ENCODE assay signal across 1 cellular context in genomic region chr2:68391869-68392268, GRCh38.
TF ChIP-seq lines count a peak whose summit lies in the region.

No MANE protein-coding gene starts in this region.

TF ChIP-seq in K562, 482 proteins besides CTCF, POLR2A, EP300 and RAD21 (continued from another document and continues in another):
- TF ChIP-seq SMARCA4 (IDR thresholded peaks at IDR 0.05), result peak; percentile 76
- TF ChIP-seq SETDB1 (IDR thresholded peaks at IDR 0.05; ENCODE audit: low read length), result no peak
- no peak for TF ChIP-seq ATF6 (CRISPR knock-in tag; IDR thresholded peaks at IDR 0.05)
- TF ChIP-seq EGR1 (conservative IDR thresholded peaks at IDR 0.05), result no peak
- peak; percentile 89 for TF ChIP-seq TCF3 (CRISPR knock-in tag; IDR thresholded peaks at IDR 0.05)
- TF ChIP-seq SMAD4 (CRISPR knock-in tag; conservative IDR thresholded peaks at IDR 0.05), result peak; percentile 98
- no peak for TF ChIP-seq L3MBTL2 (IDR thresholded peaks at IDR 0.05)
- TF ChIP-seq PRDM10 (IDR thresholded peaks at IDR 0.05; ENCODE audit: partially characterized antibody), result peak; percentile 18
- peak; percentile 46; the same call in 1 of the 2 replicates for TF ChIP-seq NKRF (IDR thresholded peaks at IDR 0.05; ENCODE audit: borderline replicate concordance)
- peak; percentile 49 to 76; a peak in 2 of 4 replicates for TF ChIP-seq MLLT1 (IDR thresholded peaks at IDR 0.05)
- TF ChIP-seq MXI1 (IDR thresholded peaks at IDR 0.05; ENCODE audit: low read depth, low read length), result no peak
- TF ChIP-seq BRF1 (IDR thresholded peaks at IDR 0.05; ENCODE audit: borderline replicate concordance, extremely low read depth, insufficient read length), result no peak
- no peak for TF ChIP-seq IRF9 (tag; IDR thresholded peaks at IDR 0.05)
- peak; percentile 34 for TF ChIP-seq NFIC (IDR thresholded peaks at IDR 0.05)
- TF ChIP-seq U2AF1 (optimal IDR thresholded peaks at IDR 0.05; ENCODE audit: low read depth, low read length), result no peak
- TF ChIP-seq ZNF512 (tag; IDR thresholded peaks at IDR 0.05), result peak; percentile 97
- 0 out of 6 replicates have a peak, but pooled peaks of 1 of the 3 experiments have one; percentile 42 for TF ChIP-seq ZBTB11 (CRISPR knock-in tag; IDR thresholded peaks at IDR 0.05)
- no peak for TF ChIP-seq ZNF23 (CRISPR knock-in tag; IDR thresholded peaks at IDR 0.05)
- TF ChIP-seq HDAC2 (IDR thresholded peaks at IDR 0.05), result peak; percentile 71
- TF ChIP-seq ZEB2 (IDR thresholded peaks at IDR 0.05), result peak; percentile 42; the same call in 1 of the 2 replicates
- no peak for TF ChIP-seq HDAC8 (tag; IDR thresholded peaks at IDR 0.05)
- TF ChIP-seq ATF4 (CRISPR knock-in tag; IDR thresholded peaks at IDR 0.05), result no peak
- TF ChIP-seq SMARCE1 (IDR thresholded peaks at IDR 0.05), result 0 out of 2 replicates have a peak, but pooled peaks have one; percentile 55
- TF ChIP-seq ZNF75A (CRISPR knock-in tag; IDR thresholded peaks at IDR 0.05), result no peak
- peak; percentile 51; the same call in 1 of the 2 replicates for TF ChIP-seq ZNF197 (CRISPR knock-in tag; IDR thresholded peaks at IDR 0.05; ENCODE audit: low read depth)
- TF ChIP-seq GATA2 (CRISPR knock-in tag; IDR thresholded peaks at IDR 0.05), result peak; percentile 64; the same call in 1 of the 2 replicates
- no peak for TF ChIP-seq TAF15 (IDR thresholded peaks at IDR 0.05; ENCODE audit: low read depth, low read length)
- peak; percentile 85 for TF ChIP-seq CBFA2T2 (conservative IDR thresholded peaks at IDR 0.05)
- TF ChIP-seq KDM5B (IDR thresholded peaks at IDR 0.05; ENCODE audit: insufficient replicate concordance, low read depth, low read length), result no peak
- no peak for TF ChIP-seq RFX1 (IDR thresholded peaks at IDR 0.05)
- no peak for TF ChIP-seq NCOA4 (IDR thresholded peaks at IDR 0.05; ENCODE audit: partially characterized antibody)
- peak; percentile 28; the same call in 1 of the 2 replicates for TF ChIP-seq ZNF175 (CRISPR knock-in tag; IDR thresholded peaks at IDR 0.05; ENCODE audit: low read depth)
- TF ChIP-seq SAFB2 (IDR thresholded peaks at IDR 0.05; ENCODE audit: borderline replicate concordance, low read depth, low read length, severe bottlenecking), result no peak
- TF ChIP-seq HLTF (IDR thresholded peaks at IDR 0.05), result peak; percentile 56; the same call in 1 of the 2 replicates
- no peak for TF ChIP-seq TGIF2 (CRISPR knock-in tag; IDR thresholded peaks at IDR 0.05)
- TF ChIP-seq ZNF253 (CRISPR knock-in tag; conservative IDR thresholded peaks at IDR 0.05), result no peak
- TF ChIP-seq HOXB6 (CRISPR knock-in tag; IDR thresholded peaks at IDR 0.05; ENCODE audit: borderline replicate concordance), result no peak
- no peak for TF ChIP-seq CBX1 (IDR thresholded peaks at IDR 0.05; ENCODE audit: low read depth)
- TF ChIP-seq TEAD2 (tag; IDR thresholded peaks at IDR 0.05), result no peak
- no peak for TF ChIP-seq GATAD2A (IDR thresholded peaks at IDR 0.05)
- TF ChIP-seq RCOR1 (IDR thresholded peaks at IDR 0.05; ENCODE audit: borderline replicate concordance in 1 of 2, low read depth in 2 of 2, low read length in 2 of 2), result peak; percentile 34 to 83; a peak in 3 of 4 replicates
- TF ChIP-seq TRIM24 (IDR thresholded peaks at IDR 0.05), result peak; percentile 65 to 67
- no peak for TF ChIP-seq FOXJ3 (CRISPR knock-in tag; IDR thresholded peaks at IDR 0.05)
- TF ChIP-seq ZNF592 (IDR thresholded peaks at IDR 0.05), result no peak
- TF ChIP-seq DPF2 (IDR thresholded peaks at IDR 0.05), result peak; percentile 82
- no peak for TF ChIP-seq BDP1 (IDR thresholded peaks at IDR 0.05; ENCODE audit: insufficient read depth, insufficient read length)
